10 cellular contexts compared by ENCODE assay signal in the genomic region with DNA sequence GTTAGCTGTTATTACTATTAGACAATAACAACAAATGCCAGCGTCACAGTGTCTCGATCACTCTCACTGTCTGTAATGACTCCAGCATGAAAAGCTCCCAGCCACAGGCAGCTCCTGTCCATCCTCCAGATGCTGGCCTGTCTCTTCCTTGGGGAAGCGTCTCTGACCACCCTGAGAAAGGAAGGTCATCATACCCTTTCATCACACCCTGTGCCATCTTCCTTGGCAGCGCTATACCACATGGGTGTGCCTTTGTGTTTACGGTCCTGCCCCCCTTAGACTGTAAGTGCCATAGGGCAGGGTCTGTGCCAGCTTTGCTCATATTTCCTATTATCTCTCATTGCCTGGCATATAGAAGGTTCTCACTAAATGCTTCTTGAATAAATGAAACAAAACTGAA.
DNase-seq lines count a peak whose midpoint lies in the region; TF ChIP-seq lines count a peak whose summit lies in the region.
"Had no signal": no experiment of that assay in that cellular context is flagged by ENCODE, and none has a peak within 500 bp of the region (broad histone marks: within the 10 kb centered on the region; RNA-seq: fewer than 3 reads in every experiment).

No MANE protein-coding gene starts in this region.

- peak overlapping the region; percentile 34 for H3K4me2 ChIP-seq in PC-9
- peak overlapping the region; percentile 10 for H3K4me2 ChIP-seq in osteoblast (ENCODE audit: insufficient read depth, low read length)

- no peak overlapping the region for H3K9ac ChIP-seq in endodermal cell (ENCODE audit: extremely low read depth, low read length, poor library complexity, severe bottlenecking)

- peaks cover 40% of the 10 kb centered on the region for H3K36me3 Mint-ChIP-seq in endodermal cell (ENCODE audit: low read depth)

- H4K20me1 ChIP-seq in PC-9 (ENCODE audit: insufficient read depth) (no peaks in the 10 kb centered on the region), osteoblast (ENCODE audit: insufficient read depth, low read length) (no peaks in the 10 kb centered on the region)

- WGBS in endodermal cell (ENCODE audit: insufficient coverage in 1 of 2, insufficient read length in 1 of 2), 2 experiments = 91 to 93% methylated on average over 5 of the region's 5 CpGs

- H3K9me2 ChIP-seq in PC-9 (ENCODE audit: insufficient read depth) = no peaks in the 10 kb centered on the region

- H3K27ac ChIP-seq in ACC112 (ENCODE audit: low read depth, low read length) = peak overlapping the region; percentile 58; the same call in 1 of the 2 replicates
- H3K27ac ChIP-seq in PC-9 = 0 out of 2 replicates have a peak overlapping the region, but pooled peaks have one; percentile 14
- H3K27ac ChIP-seq in endodermal cell (ENCODE audit: low read depth, low read length) = no peak overlapping the region
- H3K27ac ChIP-seq in osteoblast (ENCODE audit: low read depth, low read length) = peak overlapping the region; percentile 87

- no peaks in the 10 kb centered on the region for H3K36me3 ChIP-seq in ACC112 (ENCODE audit: insufficient read depth, low read length)
- no peaks in the 10 kb centered on the region for H3K36me3 ChIP-seq in PC-9 (ENCODE audit: low read depth)
- peaks cover 34% of the 10 kb centered on the region for H3K36me3 ChIP-seq in endodermal cell (ENCODE audit: control insufficient read depth, insufficient read depth, low read length)
- peaks cover 10% of the 10 kb centered on the region for H3K36me3 ChIP-seq in osteoblast (ENCODE audit: insufficient read depth, low read length)

- no peaks in the 10 kb centered on the region for H3K27me3 ChIP-seq in ACC112 (ENCODE audit: insufficient read depth, low read length)
- no peaks in the 10 kb centered on the region for H3K27me3 ChIP-seq in PC-9 (ENCODE audit: insufficient read depth, low read depth)
- no peaks in the 10 kb centered on the region for H3K27me3 ChIP-seq in endodermal cell (ENCODE audit: control insufficient read depth, insufficient read depth, low read length, poor library complexity, severe bottlenecking)
- no peaks in the 10 kb centered on the region for H3K27me3 ChIP-seq in osteoblast (ENCODE audit: insufficient read depth, low read length)

- no peaks in the 10 kb centered on the region for H3K27me3 Mint-ChIP-seq in endodermal cell (ENCODE audit: insufficient read depth)

- peak overlapping the region; percentile 52 for H3K27ac Mint-ChIP-seq in endodermal cell

- peaks cover 16% of the 10 kb centered on the region; the same call in 1 of the 2 replicates for H3F3A ChIP-seq in PC-9 (ENCODE audit: insufficient read depth, low read depth)

- H3K4me3 ChIP-seq in ACC112 (ENCODE audit: low read depth, low read length) (no peak overlapping the region), PC-9 (no peak overlapping the region), endodermal cell (ENCODE audit: low read length) (no peak overlapping the region), osteoblast (ENCODE audit: insufficient read depth, low read length) (no peak overlapping the region)

- TF ChIP-seq CTCF in PC-9 (conservative IDR thresholded peaks at IDR 0.05) (no peak), endodermal cell (conservative IDR thresholded peaks at IDR 0.05) (no peak), osteoblast (IDR thresholded peaks at IDR 0.05; ENCODE audit: extremely low read depth, low read depth, low read length) (no peak)

- POLR2A ChIA-PET in PC-9 (lab: Charles Lee; ENCODE audit: unreplicated experiment) = interaction anchor here (0.6 to 0.7 kb wide), 3 partner anchors 32 to 1828 kb away, joined by 3 to 6 read pairs (median 4); no protein-coding TSS in a partner anchor

- H3K9me3 ChIP-seq in PC-9 (ENCODE audit: insufficient read depth, low read depth) (no peaks in the 10 kb centered on the region), endodermal cell (ENCODE audit: control insufficient read depth, low read length) (no peaks in the 10 kb centered on the region), osteoblast (ENCODE audit: low read depth, low read length) (no peaks in the 10 kb centered on the region)

- BruUV-seq in PC-9 (replicated peaks; lab: Mats Ljungman, UMichigan) = no TSS peak

- no peaks in the 10 kb centered on the region for H3K9me3 Mint-ChIP-seq in endodermal cell
- H3K9me3 Mint-ChIP-seq: nephron had no signal

- no peak overlapping the region for H2AFZ ChIP-seq in ACC112 (ENCODE audit: low read length, unreplicated experiment)
- H2AFZ ChIP-seq in PC-9 = no peak overlapping the region
- no peak overlapping the region for H2AFZ ChIP-seq in osteoblast (ENCODE audit: low read length)

- H3K79me2 ChIP-seq in ACC112 (ENCODE audit: control insufficient read depth, insufficient read depth, low read length, unreplicated experiment) = no peaks in the 10 kb centered on the region
- H3K79me2 ChIP-seq in PC-9 (ENCODE audit: low read depth) = no peaks in the 10 kb centered on the region
- H3K79me2 ChIP-seq in osteoblast (ENCODE audit: insufficient read depth, low read length) = peaks cover 3% of the 10 kb centered on the region

- intact Hi-C loops in PC-9 (cut with micrococcal nuclease; ENCODE audit: unreplicated experiment) = loop anchor here (2.0 to 5.0 kb wide), 3 partner anchors 23 to 44 kb away; no protein-coding TSS in a partner anchor

- H3K4me1 Mint-ChIP-seq in endodermal cell = peaks cover 27% of the 10 kb centered on the region

- CTCF ChIA-PET in PC-9 (lab: Charles Lee) = no interaction called here

- no peak overlapping the region for H3K4me3 Mint-ChIP-seq in endodermal cell
- H3K4me3 Mint-ChIP-seq: nephron had no signal

- DNase-seq in PC-9 (no peak), endodermal cell (no peak), osteoblast (ENCODE audit: insufficient read length, low spot score, missing footprints) (no peak), SW 1271 (lab: John Stamatoyannopoulos, UW) (no peak), AG08395 (ENCODE audit: low spot score) (no peak), kidney glomerular epithelial cell (lab: John Stamatoyannopoulos, UW) (no peak), NCI-H748 (lab: John Stamatoyannopoulos, UW; ENCODE audit: unreplicated experiment) (no peak)
- DNase-seq: MM.1S had no signal

- peaks cover 21% of the 10 kb centered on the region for H3K4me1 ChIP-seq in ACC112 (ENCODE audit: control insufficient read depth, insufficient read depth, low read length, unreplicated experiment)
- H3K4me1 ChIP-seq in PC-9 (replicated peaks; ENCODE audit: insufficient read depth) = peaks cover 24% of the 10 kb centered on the region
- H3K4me1 ChIP-seq in endodermal cell (ENCODE audit: control insufficient read depth, insufficient read depth, low read length) = no peaks in the 10 kb centered on the region
- peaks cover 16% of the 10 kb centered on the region for H3K4me1 ChIP-seq in osteoblast (ENCODE audit: insufficient read depth, low read length)
